1 cellular context compared by ENCODE assay signal in genomic region chr2:74424139-74424992, GRCh38.
TF ChIP-seq lines count a peak whose summit lies in the region.

No MANE protein-coding gene starts in this region.

TF ChIP-seq in HepG2, 621 proteins besides CTCF, POLR2A, EP300 and RAD21 (continued from another document and continues in another):
- TF ChIP-seq ZBTB25 (CRISPR knock-in tag; IDR thresholded peaks at IDR 0.05): no peak
- 0 out of 2 replicates have a peak, but pooled peaks have one; percentile 59 for TF ChIP-seq HOXA5 (CRISPR knock-in tag; IDR thresholded peaks at IDR 0.05)
- TF ChIP-seq ZNF816 (CRISPR knock-in tag; IDR thresholded peaks at IDR 0.05; ENCODE audit: borderline replicate concordance): no peak
- TF ChIP-seq PAXIP1 (CRISPR knock-in tag; conservative IDR thresholded peaks at IDR 0.05): no peak; the same call in 1 of the 2 replicates
- no peak for TF ChIP-seq ZNF576 (CRISPR knock-in tag; IDR thresholded peaks at IDR 0.05)
- TF ChIP-seq ZNF720 (CRISPR knock-in tag; IDR thresholded peaks at IDR 0.05): no peak
- no peak for TF ChIP-seq GPN1 (CRISPR knock-in tag; IDR thresholded peaks at IDR 0.05; ENCODE audit: borderline replicate concordance)
- peak; percentile 74; the same call in 1 of the 2 replicates for TF ChIP-seq POLR2AphosphoS5 (IDR thresholded peaks at IDR 0.05; ENCODE audit: low read depth, low read length)
- no peak for TF ChIP-seq ZNF639 (CRISPR knock-in tag; conservative IDR thresholded peaks at IDR 0.05)
- TF ChIP-seq PLRG1 (conservative IDR thresholded peaks at IDR 0.05): no peak
- no peak; the same call in 1 of the 2 replicates for TF ChIP-seq ZNF281 (CRISPR knock-in tag; IDR thresholded peaks at IDR 0.05; ENCODE audit: borderline replicate concordance)
- TF ChIP-seq TAF15 (IDR thresholded peaks at IDR 0.05; ENCODE audit: low read depth, low read length, poor library complexity, severe bottlenecking): no peak
- no peak for TF ChIP-seq PHF5A (CRISPR knock-in tag; IDR thresholded peaks at IDR 0.05; ENCODE audit: low read depth, unreplicated experiment)
- no peak for TF ChIP-seq AHR (CRISPR knock-in tag; IDR thresholded peaks at IDR 0.05)
- no peak for TF ChIP-seq JARID2 (CRISPR knock-in tag; IDR thresholded peaks at IDR 0.05; ENCODE audit: insufficient replicate concordance)
- TF ChIP-seq ZBTB2 (CRISPR knock-in tag; IDR thresholded peaks at IDR 0.05; ENCODE audit: low read depth): no peak
- TF ChIP-seq ZNF468 (CRISPR knock-in tag; IDR thresholded peaks at IDR 0.05): no peak
- TF ChIP-seq LBX2 (CRISPR knock-in tag; IDR thresholded peaks at IDR 0.05; ENCODE audit: borderline replicate concordance): no peak
- no peak for TF ChIP-seq MEIS2 (CRISPR knock-in tag; IDR thresholded peaks at IDR 0.05)
- TF ChIP-seq DMTF1 (CRISPR knock-in tag; IDR thresholded peaks at IDR 0.05): no peak
- TF ChIP-seq HNRNPH1 (optimal IDR thresholded peaks at IDR 0.05; ENCODE audit: low read depth, low read length): peak; percentile 18
- TF ChIP-seq ZNF607 (CRISPR knock-in tag; IDR thresholded peaks at IDR 0.05; ENCODE audit: borderline replicate concordance): peak; percentile 79; the same call in 1 of the 2 replicates
- TF ChIP-seq MEIS1 (CRISPR knock-in tag; IDR thresholded peaks at IDR 0.05; ENCODE audit: borderline replicate concordance): no peak
- TF ChIP-seq ZIK1 (CRISPR knock-in tag; IDR thresholded peaks at IDR 0.05; ENCODE audit: borderline replicate concordance, low read depth): no peak
- TF ChIP-seq HOMEZ (CRISPR knock-in tag; IDR thresholded peaks at IDR 0.05; ENCODE audit: low read depth): no peak
- TF ChIP-seq ATF3 (CRISPR knock-in tag; IDR thresholded peaks at IDR 0.05): no peak
- no peak; a peak in 1 of 4 replicates for TF ChIP-seq HMGXB4 (CRISPR knock-in tag; IDR thresholded peaks at IDR 0.05; ENCODE audit: borderline replicate concordance in 1 of 2, low read depth in 1 of 2)
- TF ChIP-seq AGO1 (IDR thresholded peaks at IDR 0.05; ENCODE audit: low read depth, low read length, poor library complexity, severe bottlenecking): no peak
- no peak for TF ChIP-seq MAFF (IDR thresholded peaks at IDR 0.05; ENCODE audit: low read depth, low read length)
- TF ChIP-seq ZNF296 (CRISPR knock-in tag; conservative IDR thresholded peaks at IDR 0.05): no peak
- no peak; the same call in 1 of the 2 replicates for TF ChIP-seq ZNF609 (CRISPR knock-in tag; IDR thresholded peaks at IDR 0.05; ENCODE audit: borderline replicate concordance)
- no peak for TF ChIP-seq EZH2 (conservative IDR thresholded peaks at IDR 0.05; ENCODE audit: low read depth, low read length)
- TF ChIP-seq ZNF709 (CRISPR knock-in tag; IDR thresholded peaks at IDR 0.05): 0 out of 2 replicates have a peak, but pooled peaks have one; percentile 72
